8 cellular contexts compared by ENCODE assay signal in the genomic region with DNA sequence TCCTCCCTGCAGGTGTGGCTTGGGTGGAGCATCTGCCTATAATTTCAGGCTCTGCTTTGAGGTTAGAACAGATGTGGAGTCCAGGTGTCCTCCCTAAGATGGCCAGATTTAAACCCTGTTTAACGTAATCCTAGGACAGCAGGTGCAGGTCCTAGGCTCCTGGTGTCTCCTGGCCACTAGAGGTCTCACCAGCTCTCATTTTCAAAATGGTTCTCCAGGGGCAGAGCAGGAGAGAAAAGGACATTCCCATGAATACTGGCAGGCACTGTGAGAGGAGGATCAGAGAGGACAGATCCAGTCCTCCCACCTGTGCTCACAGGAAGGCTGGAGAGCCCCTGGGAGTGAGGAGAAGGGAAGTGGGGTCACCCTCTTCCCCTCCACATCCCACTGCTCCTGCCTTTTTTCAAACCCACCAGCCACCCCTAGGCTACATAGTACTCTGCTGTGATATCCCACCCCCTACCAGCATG.
A peak's percentile ranks its signal among the peaks of the same experiment; 100 is the strongest.
DNase-seq lines count a peak whose midpoint lies in the region; FAIRE-seq and TF ChIP-seq lines count a peak whose summit lies in the region.

No MANE protein-coding gene starts in this region.

- no peak for TF ChIP-seq EP300 in suprapubic skin (IDR thresholded peaks at IDR 0.05)

- WGBS in iPS DF 6.9 (ENCODE audit: insufficient coverage, insufficient read length) = no CpG with 5 or more reads among the region's 1 CpG
- WGBS in suprapubic skin = 0% methylated on average over 1 of the region's 1 CpG

- peak; percentile 41 for FAIRE-seq in H54 (lab: Jason Lieb, UNC)

- peak; percentile 79 for TF ChIP-seq CTCF in BE2C (IDR thresholded peaks at IDR 0.05; ENCODE audit: low read depth, low read length)
- TF ChIP-seq CTCF in ascending aorta (IDR thresholded peaks at IDR 0.05) = peak; percentile 46 to 78 (median 68)
- TF ChIP-seq CTCF in suprapubic skin (IDR thresholded peaks at IDR 0.05) = peak; percentile 31 to 62

- H3K9me3 ChIP-seq in BE2C (no peaks in the 10 kb centered on the region), ascending aorta (no peaks in the 10 kb centered on the region), iPS DF 6.9 (ENCODE audit: control insufficient read depth, insufficient read depth, low read length) (no peaks in the 10 kb centered on the region), suprapubic skin (no peaks in the 10 kb centered on the region)

- H3K36me3 ChIP-seq in BE2C (no peaks in the 10 kb centered on the region), ascending aorta (no peaks in the 10 kb centered on the region), iPS DF 6.9 (ENCODE audit: control insufficient read depth, insufficient read depth, low read length) (no peaks in the 10 kb centered on the region), suprapubic skin (peaks cover 8% of the 10 kb centered on the region)

- H3K4me3 ChIP-seq in BE2C (ENCODE audit: low read depth, low read length) = no peak overlapping the region
- no peak overlapping the region for H3K4me3 ChIP-seq in ascending aorta
- H3K4me3 ChIP-seq in iPS DF 6.9 (ENCODE audit: low read length) = no peak overlapping the region
- no peak overlapping the region for H3K4me3 ChIP-seq in suprapubic skin

- no peaks in the 10 kb centered on the region for H3K27me3 ChIP-seq in BE2C
- H3K27me3 ChIP-seq in ascending aorta = no peaks in the 10 kb centered on the region
- H3K27me3 ChIP-seq in iPS DF 6.9 (ENCODE audit: control insufficient read depth, insufficient read depth, low read length) = no peaks in the 10 kb centered on the region
- no peaks in the 10 kb centered on the region for H3K27me3 ChIP-seq in suprapubic skin

- intact Hi-C loops in ascending aorta (cut with DNase I) (loop anchor here (1.0 to 5.0 kb wide), 2 partner anchors 131 to 415 kb away; no protein-coding TSS in a partner anchor), posterior vena cava (cut with DNase I) (loop anchor here (2.0 to 10.0 kb wide), 4 partner anchors 104 to 416 kb away; no protein-coding TSS in a partner anchor)

- TF ChIP-seq POLR2A in H54 (IDR thresholded peaks at IDR 0.05; ENCODE audit: low read depth, low read length) (no peak), suprapubic skin (IDR thresholded peaks at IDR 0.05) (no peak)

- peaks cover 32% of the 10 kb centered on the region for H3K4me1 ChIP-seq in BE2C
- H3K4me1 ChIP-seq in ascending aorta = peaks cover 6 to 12% of the 10 kb centered on the region in 2 donors
- H3K4me1 ChIP-seq in iPS DF 6.9 (ENCODE audit: control insufficient read depth, insufficient read depth, low read length) = peaks cover 1% of the 10 kb centered on the region; the same call in 1 of the 2 replicates
- peaks cover 25% of the 10 kb centered on the region for H3K4me1 ChIP-seq in suprapubic skin

- H3K27ac ChIP-seq in ascending aorta (no peak overlapping the region), iPS DF 6.9 (ENCODE audit: low read length) (no peak overlapping the region), suprapubic skin (no peak overlapping the region)

- DNase-seq in BE2C (peak; percentile 57), H54 (ENCODE audit: insufficient read length, low spot score) (peak; percentile 41), NCI-H345 treated with DMSO at 0.1 percent for 48 hours (lab: John Stamatoyannopoulos, UW; ENCODE audit: unreplicated experiment) (peak; percentile 68), ascending aorta (ENCODE audit: low spot score in 2 of 2) (no peak), iPS DF 6.9 (ENCODE audit: low read depth, low spot score) (peak; percentile 39), suprapubic skin (ENCODE audit: low spot score in 2 of 2) (peak in 1 of 2 donors; percentile 60), NK-92 (lab: John Stamatoyannopoulos, UW; ENCODE audit: unreplicated experiment) (no peak), posterior vena cava (ENCODE audit: low spot score) (no peak)

Comparison
In these comparisons a context has a peak if more than half of its experiments do, and no peak if none do; other contexts are left out.
1. DNase-seq: peak in BE2C (single experiment), H54 (single experiment), NCI-H345 treated with DMSO at 0.1 percent for 48 hours (single experiment) and iPS DF 6.9 (single experiment); none in ascending aorta (0 of 2), NK-92 (single experiment) and posterior vena cava (single experiment).
2. Peak in every context shown above with its lines, with median percentiles within 50 percentile points of each other: CTCF ChIP-seq.